ENCODE assay signal across 27 cellular contexts in genomic region chr3:64654013-64654412, GRCh38. TPM values are rescaled to one million over a fixed set of nuclear protein-coding genes. Genes with fewer than 3 reads are reported as not detected.
"Had no signal": no experiment of that assay in that cellular context is flagged by ENCODE, and none has a peak within 500 bp of the region (broad histone marks: within the 10 kb centered on the region; RNA-seq: fewer than 3 reads in every experiment).

No MANE protein-coding gene starts in this region.

- H3K4me1 Mint-ChIP-seq: immature natural killer cell; naive thymus-derived CD4-positive, alpha-beta T cell; stimulated activated naive B cell treated with anti-CD40 and anti-IgM and Interleukin-4, amounts not matched to agents 10 μg/mL and 1 μg/mL and 100 μg/mL, for 72 hours had no signal

- H3K4me3 Mint-ChIP-seq: immature natural killer cell; naive thymus-derived CD4-positive, alpha-beta T cell; natural killer cell treated with Interleukin-12 subunit alpha and Interleukin-12 subunit beta and Interleukin-15 and Interleukin-18, amount 100 ng/mL, for 72 hours; neural crest cell; stimulated activated naive B cell treated with anti-CD40 and anti-IgM and Interleukin-4, amounts not matched to agents 10 μg/mL and 1 μg/mL and 100 μg/mL, for 72 hours; stimulated activated naive CD8-positive, alpha-beta T cell treated with anti-CD3 and anti-CD28 coated beads, Interleukin-15, Interleukin-2, amounts not matched to agents 100 ng/mL and 50 ng/mL, for 24 hours had no signal

- H3K9me3 ChIP-seq: heart left ventricle, left ventricle myocardium inferior, mucosa of descending colon, pancreas, prostate gland, right lobe of liver, suprapubic skin, thoracic aorta, tibial artery, upper lobe of right lung, uterus had no signal

- H3K9me3 Mint-ChIP-seq: neural crest cell; stimulated activated naive B cell treated with anti-CD40 and anti-IgM and Interleukin-4, amounts not matched to agents 10 μg/mL and 1 μg/mL and 100 μg/mL, for 72 hours; stimulated activated naive CD8-positive, alpha-beta T cell treated with anti-CD3 and anti-CD28 coated beads, Interleukin-15, Interleukin-2, amounts not matched to agents 100 ng/mL and 50 ng/mL, for 24 hours had no signal

- FAIRE-seq: kidney, pancreas had no signal

- H3K27me3 Mint-ChIP-seq: naive thymus-derived CD4-positive, alpha-beta T cell; natural killer cell treated with Interleukin-12 subunit alpha and Interleukin-12 subunit beta and Interleukin-15 and Interleukin-18, amount 100 ng/mL, for 72 hours; stimulated activated naive B cell treated with anti-CD40 and anti-IgM and Interleukin-4, amounts not matched to agents 10 μg/mL and 1 μg/mL and 100 μg/mL, for 72 hours had no signal

- H3K27ac Mint-ChIP-seq: immature natural killer cell; naive thymus-derived CD4-positive, alpha-beta T cell; natural killer cell treated with Interleukin-12 subunit alpha and Interleukin-12 subunit beta and Interleukin-15 and Interleukin-18, amount 100 ng/mL, for 72 hours; stimulated activated naive B cell treated with anti-CD40 and anti-IgM and Interleukin-4, amounts not matched to agents 10 μg/mL and 1 μg/mL and 100 μg/mL, for 72 hours; stimulated activated naive CD8-positive, alpha-beta T cell treated with anti-CD3 and anti-CD28 coated beads, Interleukin-15, Interleukin-2, amounts not matched to agents 100 ng/mL and 50 ng/mL, for 24 hours had no signal

- H3K27ac ChIP-seq: heart left ventricle, left ventricle myocardium inferior, pancreas, prostate gland, right lobe of liver, suprapubic skin, thoracic aorta, tibial artery, upper lobe of right lung, uterus had no signal

- H3K36me3 ChIP-seq: prostate gland, right lobe of liver, suprapubic skin, thoracic aorta, uterus had no signal

- H3K27me3 ChIP-seq: heart left ventricle, pancreas, right lobe of liver, suprapubic skin, tibial artery, upper lobe of right lung, uterus had no signal

- DNase-seq: heart left ventricle; hypothalamus; immature natural killer cell; kidney; left ventricle myocardium inferior; midbrain; mucosa of descending colon; naive thymus-derived CD4-positive, alpha-beta T cell; nucleus accumbens; pancreas; posterior cingulate gyrus; right lobe of liver; stimulated activated CD4-positive, alpha-beta T cell treated with anti-CD3 and anti-CD28 coated beads, Interleukin-12 subunit alpha, Interleukin-12 subunit beta, amount 100 ng/mL, for 4 hours; stimulated activated CD4-positive, alpha-beta T cell treated with anti-CD3 and anti-CD28 coated beads, Interleukin-15, amount 100 ng/mL, for 24 hours; stimulated activated CD4-positive, alpha-beta T cell treated with anti-CD3 and anti-CD28 coated beads, Interleukin-2, amount 100 ng/mL, for 24 hours; stimulated activated CD4-positive, alpha-beta T cell treated with anti-CD3 and anti-CD28 coated beads, Interleukin-4, amount 100 ng/mL, for 1 hour; stimulated activated naive B cell treated with anti-CD40 and anti-IgM and Interleukin-4, amounts not matched to agents 10 μg/mL and 1 μg/mL and 100 μg/mL, for 72 hours; tibial artery; upper lobe of right lung; uterus had no signal

- H3K36me3 Mint-ChIP-seq: immature natural killer cell; naive thymus-derived CD4-positive, alpha-beta T cell; natural killer cell treated with Interleukin-12 subunit alpha and Interleukin-12 subunit beta and Interleukin-15 and Interleukin-18, amount 100 ng/mL, for 72 hours; stimulated activated naive B cell treated with anti-CD40 and anti-IgM and Interleukin-4, amounts not matched to agents 10 μg/mL and 1 μg/mL and 100 μg/mL, for 72 hours had no signal

- H3K4me3 ChIP-seq: heart left ventricle, left ventricle myocardium inferior, lung, mucosa of descending colon, pancreas, prostate gland, right lobe of liver, suprapubic skin, thoracic aorta, tibial artery, upper lobe of right lung, uterus had no signal

- H3K4me1 ChIP-seq: pancreas, prostate gland, right lobe of liver had no signal

RNA-seq across cellular contexts. Expression of gene ADAMTS9, which starts 33.8 kb away (rescaled TPM):
- total RNA-seq: naive thymus-derived CD4-positive, alpha-beta T cell; natural killer cell treated with Interleukin-12 subunit alpha and Interleukin-12 subunit beta and Interleukin-15 and Interleukin-18, amount 100 ng/mL, for 72 hours had no signal
- polyA plus RNA-seq: immature natural killer cell; naive thymus-derived CD4-positive, alpha-beta T cell had no signal
